ENCODE assay signal across 14 cellular contexts in the genomic region with DNA sequence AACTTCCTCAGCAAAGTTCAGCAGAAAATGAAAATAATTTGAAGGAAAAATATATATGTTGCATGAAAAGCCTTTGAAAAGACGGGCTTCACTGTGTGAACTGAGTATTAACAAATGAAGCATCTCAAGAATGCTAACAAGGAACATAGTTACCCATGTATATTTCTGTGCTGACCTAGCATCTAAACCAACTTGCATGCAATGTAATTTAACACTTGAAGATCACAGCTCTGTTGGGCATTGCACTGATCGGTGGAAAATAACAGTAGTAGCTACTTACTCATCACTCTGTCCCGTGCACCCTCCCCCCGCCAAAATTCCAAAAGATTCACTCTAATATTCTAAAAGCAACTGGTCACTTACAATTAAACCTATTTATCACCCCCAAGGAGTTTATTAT.
DNase-seq lines count a peak whose midpoint lies in the region; ATAC-seq and FAIRE-seq lines count a peak whose summit lies in the region.
"Had no signal": no experiment of that assay in that cellular context is flagged by ENCODE, and none has a peak within 500 bp of the region (broad histone marks: within the 10 kb centered on the region; RNA-seq: fewer than 3 reads in every experiment).

No MANE protein-coding gene starts in this region.

- intact Hi-C loops in posterior vena cava (cut with DNase I) = no loop called here

- H3K36me3 ChIP-seq in HUES48 (ENCODE audit: control insufficient read depth, insufficient read depth, low read length) = no peaks in the 10 kb centered on the region
- H3K36me3 ChIP-seq: BE2C had no signal

- ATAC-seq in HG02763 (IDR thresholded peaks at IDR 0.05; ENCODE audit: unreplicated experiment) = no peak
- ATAC-seq: CD8-positive, alpha-beta T cell had no signal

- no peak overlapping the region for H3K4me3 ChIP-seq in HUES48 (ENCODE audit: low read depth, low read length)

- DNase-seq in dedifferentiated amniotic fluid mesenchymal stem cell (ENCODE audit: extremely low spot score) = peak; percentile 21
- DNase-seq in left kidney (ENCODE audit: low read depth, low spot score) = peak; percentile 1
- peak; percentile 3 for DNase-seq in urothelium cell line (ENCODE audit: low spot score)
- no peak for DNase-seq in posterior vena cava (ENCODE audit: low spot score)
- no peak for DNase-seq in EL
- DNase-seq: BE2C; CD8-positive, alpha-beta T cell; H9; NCI-H1436; NCI-H2029 treated with DMSO at 0.1 percent for 48 hours; NCI-H510A treated with DMSO at 0.1 percent for 48 hours; SHP77 treated with DMSO at 0.1 percent for 48 hours had no signal

- no peak overlapping the region for H3K27ac ChIP-seq in HUES48 (ENCODE audit: low read depth, low read length)

- peak overlapping the region; percentile 20; the same call in 1 of the 2 replicates for H3K9ac ChIP-seq in HUES48 (ENCODE audit: low read depth, low read length)

- H3K27me3 ChIP-seq in HUES48 (ENCODE audit: control insufficient read depth, insufficient read depth, low read length) = no peaks in the 10 kb centered on the region
- H3K27me3 ChIP-seq: BE2C had no signal

- no peaks in the 10 kb centered on the region for H3K9me3 ChIP-seq in HUES48 (ENCODE audit: control insufficient read depth, insufficient read depth, low read length)
- H3K9me3 ChIP-seq: BE2C had no signal

- FAIRE-seq in urothelium cell line (lab: Jason Lieb, UNC) = no peak

- H3K4me1 ChIP-seq in HUES48 (ENCODE audit: control insufficient read depth, insufficient read depth, low read length) = peaks cover 17% of the 10 kb centered on the region
- H3K4me1 ChIP-seq: BE2C had no signal

Comparison
In these comparisons a context has a peak if more than half of its experiments do, and no peak if none do; other contexts are left out.
1. DNase-seq: peak in dedifferentiated amniotic fluid mesenchymal stem cell (single experiment), left kidney (single experiment) and urothelium cell line (single experiment); none in posterior vena cava (single experiment) and EL (single experiment).